8 cellular contexts compared by ENCODE assay signal in genomic region chr11:46826310-46827044, GRCh38. TPM values are rescaled to one million over a fixed set of nuclear protein-coding genes. Genes with fewer than 3 reads are reported as not detected.
DNase-seq lines count a peak whose midpoint lies in the region; ATAC-seq and TF ChIP-seq lines count a peak whose summit lies in the region.

No MANE protein-coding gene starts in this region.

- H3K4me1 Mint-ChIP-seq in activated CD4-positive, alpha-beta memory T cell treated with anti-CD3 and anti-CD28 coated beads, Interleukin-2, amount 10 ng/mL, durations not matched to agents 7 days and 5 days, result peaks cover 23% of the 10 kb centered on the region

- peak overlapping the region; percentile 59 for H3K4me3 Mint-ChIP-seq in activated CD4-positive, alpha-beta memory T cell treated with anti-CD3 and anti-CD28 coated beads, Interleukin-2, amount 10 ng/mL, durations not matched to agents 7 days and 5 days

- intact Hi-C loops in lower leg skin (cut with DNase I; ENCODE audit: low total_unique reads), result no loop called here

- H3K36me3 Mint-ChIP-seq in activated CD4-positive, alpha-beta memory T cell treated with anti-CD3 and anti-CD28 coated beads, Interleukin-2, amount 10 ng/mL, durations not matched to agents 7 days and 5 days (ENCODE audit: low read depth), result peaks cover 17% of the 10 kb centered on the region

- peak; percentile 98 for ATAC-seq in HG02642 (IDR thresholded peaks at IDR 0.05; ENCODE audit: poor library complexity, unreplicated experiment)

- POLR2A ChIA-PET in activated CD4-positive, alpha-beta memory T cell treated with anti-CD3 and anti-CD28 coated beads, Interleukin-2, amount 10 ng/mL, durations not matched to agents 7 days and 5 days (lab: Charles Lee), result interaction anchor here (1.0 to 2.1 kb wide), 3 partner anchors 12 to 20 kb away, joined by 6 to 11 read pairs (median 10); partner anchors contain the start of gene CKAP5

- no peak for DNase-seq in GM12864 (ENCODE audit: low read depth)
- DNase-seq in NCI-H2227 (lab: John Stamatoyannopoulos, UW; ENCODE audit: unreplicated experiment), result peak; percentile 86
- DNase-seq in activated CD4-positive, alpha-beta memory T cell treated with anti-CD3 and anti-CD28 coated beads, Interleukin-2, amount 10 ng/mL, durations not matched to agents 7 days and 5 days, result peak; percentile 75
- peak; percentile 89 for DNase-seq in ecto neural progenitor cell (ENCODE audit: low spot score)
- DNase-seq in lower leg skin (ENCODE audit: low spot score in 2 of 2), result peak; percentile 75 to 96
- DNase-seq in stimulated activated CD4-positive, alpha-beta T cell treated with anti-CD3 and anti-CD28 coated beads, Interleukin-4, amount 100 ng/mL, for 4 hours, result peak; percentile 58 to 73
- no peak for DNase-seq in OCI-M2 (lab: John Stamatoyannopoulos, UW; ENCODE audit: unreplicated experiment)

- TF ChIP-seq CTCF in GM12864 (IDR thresholded peaks at IDR 0.05; ENCODE audit: low read depth, low read length, missing control alignments) (no peak), lower leg skin (IDR thresholded peaks at IDR 0.05) (peak in 1 of 3 donors; percentile 32)

- H3K9me3 Mint-ChIP-seq in activated CD4-positive, alpha-beta memory T cell treated with anti-CD3 and anti-CD28 coated beads, Interleukin-2, amount 10 ng/mL, durations not matched to agents 7 days and 5 days, result no peaks in the 10 kb centered on the region

- 1 to 2% methylated on average over 7 to 31 of the region's 32 CpGs for WGBS in lower leg skin, 2 donors

- no peak for TF ChIP-seq POLR2A in lower leg skin (IDR thresholded peaks at IDR 0.05)

- H3K27me3 Mint-ChIP-seq in activated CD4-positive, alpha-beta memory T cell treated with anti-CD3 and anti-CD28 coated beads, Interleukin-2, amount 10 ng/mL, durations not matched to agents 7 days and 5 days, result no peaks in the 10 kb centered on the region

- H3K27ac Mint-ChIP-seq in activated CD4-positive, alpha-beta memory T cell treated with anti-CD3 and anti-CD28 coated beads, Interleukin-2, amount 10 ng/mL, durations not matched to agents 7 days and 5 days, result no peak overlapping the region

- H3K4me3 ChIP-seq in GM12864 (ENCODE audit: low read depth, low read length) (peak overlapping the region; percentile 55), lower leg skin (ENCODE audit: low read depth, poor library complexity, severe bottlenecking) (peak overlapping the region; percentile 38)

- CTCF ChIA-PET in activated CD4-positive, alpha-beta memory T cell treated with anti-CD3 and anti-CD28 coated beads, Interleukin-2, amount 10 ng/mL, durations not matched to agents 7 days and 5 days (lab: Charles Lee), result interaction anchor here (0.9 to 1.4 kb wide), 4 partner anchors 14 to 628 kb away, joined by 3 to 4 read pairs (median 3); no protein-coding TSS in a partner anchor

RNA-seq across cellular contexts. Expression of gene CKAP5, which starts 19.6 kb away (rescaled TPM):
- total RNA-seq in activated CD4-positive, alpha-beta memory T cell treated with anti-CD3 and anti-CD28 coated beads, Interleukin-2, amount 10 ng/mL, durations not matched to agents 7 days and 5 days, result 100 to 1,000 TPM; 157 to 160 TPM
- 10 to 100 TPM; 29.3 to 36.2 (median 31.3) TPM for total RNA-seq in lower leg skin

Comparison
In these comparisons a context has a peak if more than half of its experiments do, and no peak if none do; other contexts are left out.
1. DNase-seq: peak in NCI-H2227 (single experiment), activated CD4-positive, alpha-beta memory T cell treated with anti-CD3 and anti-CD28 coated beads, Interleukin-2, amount 10 ng/mL, durations not matched to agents 7 days and 5 days (single experiment), ecto neural progenitor cell (single experiment), lower leg skin (2 of 2) and stimulated activated CD4-positive, alpha-beta T cell treated with anti-CD3 and anti-CD28 coated beads, Interleukin-4, amount 100 ng/mL, for 4 hours (2 of 2); none in GM12864 (single experiment) and OCI-M2 (single experiment).
2. RNA of gene CKAP5, which starts 19.6 kb away (total RNA-seq): 157 to 160 TPM in activated CD4-positive, alpha-beta memory T cell treated with anti-CD3 and anti-CD28 coated beads, Interleukin-2, amount 10 ng/mL, durations not matched to agents 7 days and 5 days; 29.3 to 36.2 TPM in lower leg skin; every median in the first group is over 4 times any median in the second.